23 cellular contexts compared by ENCODE assay signal in genomic region chr9:115399026-115399425, GRCh38.
"Had no signal": no experiment of that assay in that cellular context is flagged by ENCODE, and none has a peak within 500 bp of the region (broad histone marks: within the 10 kb centered on the region; RNA-seq: fewer than 3 reads in every experiment).

No MANE protein-coding gene starts in this region.

- H3K4me3 ChIP-seq: dorsolateral prefrontal cortex, heart left ventricle, neural progenitor cell, ovary, suprapubic skin, thyroid gland, upper lobe of right lung, vagina had no signal

- H3K9me3 ChIP-seq: heart left ventricle, ovary, suprapubic skin, thyroid gland, upper lobe of right lung, vagina had no signal

- DNase-seq: cortex of kidney; dorsolateral prefrontal cortex; effector CD8-positive, alpha-beta T cell; heart left ventricle; hippocampal formation; midbrain; nucleus accumbens; ovary; right cardiac atrium; stimulated activated CD4-positive, alpha-beta T cell treated with anti-CD3 and anti-CD28 coated beads, Interleukin-4, amount 100 ng/mL, for 1 hour; stimulated activated CD8-positive, alpha-beta memory T cell treated with anti-CD3 and anti-CD28 coated beads, Interleukin-4, amount 100 ng/mL, for 48 hours; stimulated activated naive CD8-positive, alpha-beta T cell treated with anti-CD3 and anti-CD28 coated beads, Interleukin-15, Interleukin-2, amounts not matched to agents 100 U/mL and 50 U/mL, for 24 hours; thyroid gland; upper lobe of right lung had no signal

- H3K9ac ChIP-seq: neural progenitor cell had no signal

- H3K27me3 ChIP-seq: heart left ventricle, neural progenitor cell, ovary, suprapubic skin, thyroid gland, upper lobe of right lung, vagina had no signal

- H3K36me3 ChIP-seq: heart left ventricle, neural progenitor cell, ovary, suprapubic skin, thyroid gland, upper lobe of right lung, vagina had no signal

- H3K4me1 ChIP-seq: suprapubic skin, thyroid gland, upper lobe of right lung had no signal

- H2AFZ ChIP-seq: neural progenitor cell had no signal

- FAIRE-seq: frontal cortex, islet of Langerhans had no signal

- H3K4me2 ChIP-seq: neural progenitor cell had no signal

- ATAC-seq: esophagus mucosa; heart left ventricle; left lobe of liver; natural killer cell treated with Interleukin-12 subunit alpha and Interleukin-12 subunit beta and Interleukin-15 and Interleukin-18, amount 100 ng/mL, for 72 hours; right cardiac atrium; stimulated activated effector memory CD8-positive, alpha-beta T cell treated with anti-CD3 and anti-CD28 coated beads, Interleukin-12 subunit alpha, Interleukin-12 subunit beta, amount 100 ng/mL, for 72 hours; stimulated activated naive CD8-positive, alpha-beta T cell treated with anti-CD3 and anti-CD28 coated beads, Interleukin-15, Interleukin-2, amounts not matched to agents 100 U/mL and 50 U/mL, for 24 hours; upper lobe of right lung had no signal

- H3K27ac ChIP-seq: dorsolateral prefrontal cortex, heart left ventricle, neural progenitor cell, ovary, suprapubic skin, thyroid gland, upper lobe of right lung, vagina had no signal
